ENCODE assay signal across 8 cellular contexts in genomic region chr7:151086802-151087246, GRCh38. TPM values are rescaled to one million over a fixed set of nuclear protein-coding genes. Genes with fewer than 3 reads are reported as not detected.
DNase-seq lines count a peak whose midpoint lies in the region; ATAC-seq, FAIRE-seq and TF ChIP-seq lines count a peak whose summit lies in the region.

No MANE protein-coding gene starts in this region.

- H3K36me3 Mint-ChIP-seq in T-helper 17 cell (ENCODE audit: low read depth) = peaks cover 3% of the 10 kb centered on the region

- no peaks in the 10 kb centered on the region for H3K9me2 ChIP-seq in neural cell (ENCODE audit: insufficient read depth, low read length)

- ATAC-seq in heart right ventricle = no peak
- no peak for ATAC-seq in T-helper 17 cell
- ATAC-seq in HG02642 (IDR thresholded peaks at IDR 0.05; ENCODE audit: poor library complexity, unreplicated experiment) = no peak

- no peaks in the 10 kb centered on the region for H3K27me3 ChIP-seq in heart right ventricle
- H3K27me3 ChIP-seq in endothelial cell of umbilical vein (ENCODE audit: control insufficient read depth in 2 of 2, insufficient read depth in 2 of 2, low read length in 2 of 2) = no peaks in the 10 kb centered on the region
- no peaks in the 10 kb centered on the region for H3K27me3 ChIP-seq in neural cell (ENCODE audit: insufficient read depth, low read depth, low read length)

- no peak for DNase-seq in heart right ventricle
- no peak for DNase-seq in cardiac septum (ENCODE audit: low spot score)
- DNase-seq in T-helper 17 cell = no peak
- DNase-seq in endothelial cell of umbilical vein (ENCODE audit: low read depth, low spot score) = no peak
- DNase-seq in putamen (ENCODE audit: low spot score) = no peak
- DNase-seq in AG08395 (ENCODE audit: low spot score) = no peak

- H3K9me3 ChIP-seq in heart right ventricle = no peaks in the 10 kb centered on the region
- no peaks in the 10 kb centered on the region for H3K9me3 ChIP-seq in T-helper 17 cell (ENCODE audit: control insufficient read depth, low read length, poor library complexity, severe bottlenecking)
- H3K9me3 ChIP-seq in endothelial cell of umbilical vein (replicated peaks; ENCODE audit: control insufficient read depth, insufficient read depth, low read length) = no peaks in the 10 kb centered on the region
- H3K9me3 ChIP-seq in neural cell (ENCODE audit: low read length) = no peaks in the 10 kb centered on the region

- TF ChIP-seq CTCF in heart right ventricle (IDR thresholded peaks at IDR 0.05) (no peak), endothelial cell of umbilical vein (IDR thresholded peaks at IDR 0.05; ENCODE audit: extremely low read depth in 1 of 2, insufficient read depth in 1 of 2, low read depth in 1 of 2, low read length in 2 of 2) (no peak), neural cell (IDR thresholded peaks at IDR 0.05; ENCODE audit: poor library complexity, severe bottlenecking) (no peak)

- FAIRE-seq in endothelial cell of umbilical vein (lab: Jason Lieb, UNC) = no peak

- peaks cover 0 to under 1% (median 0%) of the 10 kb centered on the region in 9 donors for H3K36me3 ChIP-seq in heart right ventricle
- H3K36me3 ChIP-seq in endothelial cell of umbilical vein (ENCODE audit: control insufficient read depth in 2 of 2, extremely low read depth in 1 of 2, insufficient read depth in 2 of 2, low read length in 2 of 2) = peaks cover 0 to 1% of the 10 kb centered on the region in 2 experiments
- H3K36me3 ChIP-seq in neural cell (ENCODE audit: insufficient read depth, low read length) = no peaks in the 10 kb centered on the region

- H3K4me2 ChIP-seq in endothelial cell of umbilical vein (ENCODE audit: insufficient read depth, low read length) (peak overlapping the region; percentile 94), neural cell (ENCODE audit: low read length) (peak overlapping the region; percentile 55)

- H3K27ac ChIP-seq in heart right ventricle = peak overlapping the region; percentile 81 to 94 (median 89)
- peak overlapping the region; percentile 98 for H3K27ac ChIP-seq in endothelial cell of umbilical vein (ENCODE audit: insufficient read depth, low read depth, low read length)
- H3K27ac ChIP-seq in neural cell (ENCODE audit: low read length) = peak overlapping the region; percentile 62

- CTCF ChIA-PET in endothelial cell of umbilical vein (lab: Charles Lee) = interaction anchor here (3.6 kb wide), 1 partner anchor 29 kb away, joined by 15 read pairs; no protein-coding TSS in a partner anchor

- intact Hi-C loops in heart right ventricle (cut with DNase I) = loop anchor here in 2 of 10 donors (2.0 kb wide), 3 partner anchors 24 to 58 kb away; partner anchors contain the start of genes ABCB8 (in 1 of the 2) and SLC4A2 (in 1 of the 2)
- intact Hi-C loops in cardiac septum (cut with DNase I) = no loop called here
- intact Hi-C loops in endothelial cell of umbilical vein (cut with micrococcal nuclease) = no loop called here

- H3K4me1 Mint-ChIP-seq in T-helper 17 cell = peaks cover 38% of the 10 kb centered on the region

- TF ChIP-seq POLR2A in endothelial cell of umbilical vein (IDR thresholded peaks at IDR 0.05; ENCODE audit: low read depth, low read length) = no peak

- H3F3A ChIP-seq in neural cell (ENCODE audit: insufficient read depth, low read length, poor library complexity, severe bottlenecking) = peaks cover 3% of the 10 kb centered on the region

- TF ChIP-seq RAD21 in neural cell (conservative IDR thresholded peaks at IDR 0.05) = no peak

- H4K20me1 ChIP-seq in endothelial cell of umbilical vein (replicated peaks; ENCODE audit: control insufficient read depth, extremely low read depth, insufficient read depth, low read length) (no peaks in the 10 kb centered on the region), neural cell (ENCODE audit: insufficient read depth) (peaks cover 38% of the 10 kb centered on the region)

- 0 to 1% methylated on average over 37 to 42 of the region's 56 CpGs for WGBS in heart right ventricle, 2 donors

- H3K27me3 Mint-ChIP-seq in T-helper 17 cell = no peaks in the 10 kb centered on the region

- no peak for TF ChIP-seq EP300 in neural cell (conservative IDR thresholded peaks at IDR 0.05; ENCODE audit: poor library complexity, severe bottlenecking)

- H2AFZ ChIP-seq in endothelial cell of umbilical vein (ENCODE audit: low read depth, low read length) (no peak overlapping the region), neural cell (ENCODE audit: low read depth, low read length) (peak overlapping the region; percentile 21)

- peak overlapping the region; percentile 89 for H3K4me3 Mint-ChIP-seq in T-helper 17 cell

- H3K27ac Mint-ChIP-seq in T-helper 17 cell = no peak overlapping the region

- H3K4me3 ChIP-seq in heart right ventricle = peak overlapping the region; percentile 69 to 88 (median 78)
- H3K4me3 ChIP-seq in endothelial cell of umbilical vein (replicated peaks in 1 of 3; ENCODE audit: insufficient read depth in 1 of 3, low read depth in 1 of 3, low read length in 3 of 3) = peak overlapping the region; percentile 81 to 96 (median 82)
- H3K4me3 ChIP-seq in neural cell (ENCODE audit: low read length) = peak overlapping the region; percentile 91

- dilution Hi-C loops in endothelial cell of umbilical vein (cut with MboI; ENCODE audit: extremely low pct_ligation_motif_present, low sequenced_read_pairs) = no loop called here

- H3K9me1 ChIP-seq in endothelial cell of umbilical vein (replicated peaks; ENCODE audit: control insufficient read depth, extremely low read depth, insufficient read depth, low read length) = no peaks in the 10 kb centered on the region

- POLR2A ChIA-PET in endothelial cell of umbilical vein (lab: Charles Lee) = no interaction called here

- H3K4me1 ChIP-seq in heart right ventricle (peaks cover 33 to 72% (median 69%) of the 10 kb centered on the region in 9 donors), endothelial cell of umbilical vein (ENCODE audit: control insufficient read depth, extremely low read depth, insufficient read depth, low read length) (peaks cover 59% of the 10 kb centered on the region)

- BruUV-seq in endothelial cell of umbilical vein (replicated peaks; lab: Mats Ljungman, UMichigan) = no TSS peak

- H3K79me2 ChIP-seq in endothelial cell of umbilical vein (ENCODE audit: control insufficient read depth, insufficient read depth, low read length) = peaks cover 55% of the 10 kb centered on the region
- peaks cover 40% of the 10 kb centered on the region for H3K79me2 ChIP-seq in neural cell (replicated peaks; ENCODE audit: insufficient read depth, low read length)

- H3K9ac ChIP-seq in endothelial cell of umbilical vein (replicated peaks; ENCODE audit: extremely low read depth, insufficient read depth, low read length) (peak overlapping the region; percentile 78), neural cell (ENCODE audit: low read length) (peak overlapping the region; percentile 94)

RNA-seq across cellular contexts. Expression of gene AGAP3, which starts 0.5 kb away (rescaled TPM):
- 10 to 100 TPM; 40.5 to 93.4 (median 50.3) TPM for total RNA-seq in heart right ventricle
- 10 to 100 TPM; 40.2 to 67.5 TPM for polyA plus RNA-seq in heart right ventricle
- total RNA-seq in cardiac septum = 67.5 TPM
- 10 to 100 TPM; 45.6 to 53.0 TPM for total RNA-seq in T-helper 17 cell
- total RNA-seq in endothelial cell of umbilical vein = 171 and 173 TPM in 2 replicates
- polyA plus RNA-seq in endothelial cell of umbilical vein = 174 and 240 TPM in 2 replicates
- 115 and 124 TPM in 2 replicates for polyA plus RNA-seq in endothelial cell of umbilical vein (2011; cell fraction: cytosol; rRNA removed)
- polyA plus RNA-seq in endothelial cell of umbilical vein (2011; cell fraction: nucleus; rRNA removed) = 359 and 433 TPM in 2 replicates
- 83.5 and 83.8 TPM in 2 replicates for polyA plus RNA-seq in endothelial cell of umbilical vein (2012)
- polyA minus RNA-seq in endothelial cell of umbilical vein = 76.5 and 98.2 TPM in 2 replicates
- 54.3 TPM for polyA minus RNA-seq in endothelial cell of umbilical vein (2011; cell fraction: cytosol; rRNA and poly(A)+ RNA removed)
- polyA minus RNA-seq in endothelial cell of umbilical vein (2011; cell fraction: nucleus; rRNA and poly(A)+ RNA removed) = 98.8 and 152 TPM in 2 replicates
- 92.9 and 117 TPM in 2 replicates for polyA plus RNA-seq in neural cell
- 93.5 and 102 TPM in 2 replicates for polyA minus RNA-seq in neural cell

RNA-seq across cellular contexts. Expression of gene TMUB1, which starts 3.5 kb away (rescaled TPM):
- 10 to 100 TPM; 18.5 to 40.3 (median 23.4) TPM for total RNA-seq in heart right ventricle
- 10 to 100 TPM; 79.4 to 88.2 TPM for polyA plus RNA-seq in heart right ventricle
- total RNA-seq in cardiac septum = 29.0 TPM
- 10 to 100 TPM; 46.6 to 52.4 TPM for total RNA-seq in T-helper 17 cell
- 36.7 and 41.3 TPM in 2 replicates for total RNA-seq in endothelial cell of umbilical vein
- 45.3 and 66.0 TPM in 2 replicates for polyA plus RNA-seq in endothelial cell of umbilical vein
- 22.1 and 32.3 TPM in 2 replicates for polyA plus RNA-seq in endothelial cell of umbilical vein (2011; cell fraction: cytosol; rRNA removed)
- polyA plus RNA-seq in endothelial cell of umbilical vein (2011; cell fraction: nucleus; rRNA removed) = 20.0 and 21.2 TPM in 2 replicates
- polyA plus RNA-seq in endothelial cell of umbilical vein (2012) = 19.6 and 25.4 TPM in 2 replicates
- 6.5 and 13.0 TPM in 2 replicates for polyA minus RNA-seq in endothelial cell of umbilical vein
- 17.2 TPM for polyA minus RNA-seq in endothelial cell of umbilical vein (2011; cell fraction: cytosol; rRNA and poly(A)+ RNA removed)
- polyA minus RNA-seq in endothelial cell of umbilical vein (2011; cell fraction: nucleus; rRNA and poly(A)+ RNA removed) = 5.0 and 9.3 TPM in 2 replicates
- 35.2 and 43.9 TPM in 2 replicates for polyA plus RNA-seq in neural cell
- polyA minus RNA-seq in neural cell = 12.5 and 13.4 TPM in 2 replicates

RNA-seq across cellular contexts. Expression of gene FASTK, which starts 6.2 kb away (rescaled TPM):
- 100 to 1,000 TPM in 1 of 10 donors, 10 to 100 TPM in 9; 65.0 to 107 (median 75.6) TPM for total RNA-seq in heart right ventricle
- polyA plus RNA-seq in heart right ventricle = 100 to 1,000 TPM in 1 of 2 donors, 10 to 100 TPM in 1; 82.7 to 246 TPM
- total RNA-seq in cardiac septum = 93.3 TPM
- 10 to 100 TPM; 67.7 to 82.2 TPM for total RNA-seq in T-helper 17 cell
- 71.6 and 73.3 TPM in 2 replicates for total RNA-seq in endothelial cell of umbilical vein
- polyA plus RNA-seq in endothelial cell of umbilical vein = 113 and 137 TPM in 2 replicates
- 55.7 and 77.7 TPM in 2 replicates for polyA plus RNA-seq in endothelial cell of umbilical vein (2011; cell fraction: cytosol; rRNA removed)
- polyA plus RNA-seq in endothelial cell of umbilical vein (2011; cell fraction: nucleus; rRNA removed) = 288 and 335 TPM in 2 replicates
- polyA plus RNA-seq in endothelial cell of umbilical vein (2012) = 31.6 and 43.3 TPM in 2 replicates
- 35.7 and 52.0 TPM in 2 replicates for polyA minus RNA-seq in endothelial cell of umbilical vein
- 35.4 TPM for polyA minus RNA-seq in endothelial cell of umbilical vein (2011; cell fraction: cytosol; rRNA and poly(A)+ RNA removed)
- polyA minus RNA-seq in endothelial cell of umbilical vein (2011; cell fraction: nucleus; rRNA and poly(A)+ RNA removed) = 58.6 and 76.5 TPM in 2 replicates
- 147 and 182 TPM in 2 replicates for polyA plus RNA-seq in neural cell
- 45.5 and 52.8 TPM in 2 replicates for polyA minus RNA-seq in neural cell

RNA-seq across cellular contexts. Expression of gene SLC4A2, which starts 27.4 kb away (rescaled TPM):
- total RNA-seq in heart right ventricle (10 to 100 TPM; 36.0 to 80.5 (median 47.6) TPM), cardiac septum (83.4 TPM), T-helper 17 cell (10 to 100 TPM; 48.9 to 61.3 TPM), endothelial cell of umbilical vein (172 and 187 TPM in 2 replicates)
- polyA plus RNA-seq in heart right ventricle (100 to 1,000 TPM; 101 to 109 TPM), endothelial cell of umbilical vein (108 and 120 TPM in 2 replicates), neural cell (2.4 and 4.8 TPM in 2 replicates)
- 61.7 and 85.5 TPM in 2 replicates for polyA plus RNA-seq in endothelial cell of umbilical vein (2011; cell fraction: cytosol; rRNA removed)
- 212 and 275 TPM in 2 replicates for polyA plus RNA-seq in endothelial cell of umbilical vein (2011; cell fraction: nucleus; rRNA removed)
- 88.3 and 96.7 TPM in 2 replicates for polyA plus RNA-seq in endothelial cell of umbilical vein (2012)
- polyA minus RNA-seq in endothelial cell of umbilical vein (80.3 and 101 TPM in 2 replicates), neural cell (4.4 and 5.6 TPM in 2 replicates)
- polyA minus RNA-seq in endothelial cell of umbilical vein (2011; cell fraction: cytosol; rRNA and poly(A)+ RNA removed) = 86.0 TPM
- 66.8 and 91.7 TPM in 2 replicates for polyA minus RNA-seq in endothelial cell of umbilical vein (2011; cell fraction: nucleus; rRNA and poly(A)+ RNA removed)

RNA-seq across cellular contexts. Expression of gene CDK5, which starts 29.1 kb away (rescaled TPM):
- 10 to 100 TPM in 1 of 10 donors, 1 to 10 TPM in 9; 5.2 to 11.3 (median 7.8) TPM for total RNA-seq in heart right ventricle
- 1 to 10 TPM; 5.0 to 7.7 TPM for polyA plus RNA-seq in heart right ventricle
- total RNA-seq in cardiac septum = 9.4 TPM
- 1 to 10 TPM; 4.7 TPM for total RNA-seq in T-helper 17 cell
- 16.5 and 17.7 TPM in 2 replicates for total RNA-seq in endothelial cell of umbilical vein
- 38.2 and 38.3 TPM in 2 replicates for polyA plus RNA-seq in endothelial cell of umbilical vein
- polyA plus RNA-seq in endothelial cell of umbilical vein (2011; cell fraction: cytosol; rRNA removed) = 29.4 and 30.9 TPM in 2 replicates
- polyA plus RNA-seq in endothelial cell of umbilical vein (2011; cell fraction: nucleus; rRNA removed) = 14.6 and 17.3 TPM in 2 replicates
- polyA plus RNA-seq in endothelial cell of umbilical vein (2012) = 18.6 and 21.8 TPM in 2 replicates
- 20.5 and 26.6 TPM in 2 replicates for polyA minus RNA-seq in endothelial cell of umbilical vein
- polyA minus RNA-seq in endothelial cell of umbilical vein (2011; cell fraction: cytosol; rRNA and poly(A)+ RNA removed) = 22.8 TPM
- polyA minus RNA-seq in endothelial cell of umbilical vein (2011; cell fraction: nucleus; rRNA and poly(A)+ RNA removed) = 4.3 and 5.0 TPM in 2 replicates
- 82.2 and 88.3 TPM in 2 replicates for polyA plus RNA-seq in neural cell
- 49.3 and 49.7 TPM in 2 replicates for polyA minus RNA-seq in neural cell
